ENCODE assay signal across 1 cellular context in the genomic region with DNA sequence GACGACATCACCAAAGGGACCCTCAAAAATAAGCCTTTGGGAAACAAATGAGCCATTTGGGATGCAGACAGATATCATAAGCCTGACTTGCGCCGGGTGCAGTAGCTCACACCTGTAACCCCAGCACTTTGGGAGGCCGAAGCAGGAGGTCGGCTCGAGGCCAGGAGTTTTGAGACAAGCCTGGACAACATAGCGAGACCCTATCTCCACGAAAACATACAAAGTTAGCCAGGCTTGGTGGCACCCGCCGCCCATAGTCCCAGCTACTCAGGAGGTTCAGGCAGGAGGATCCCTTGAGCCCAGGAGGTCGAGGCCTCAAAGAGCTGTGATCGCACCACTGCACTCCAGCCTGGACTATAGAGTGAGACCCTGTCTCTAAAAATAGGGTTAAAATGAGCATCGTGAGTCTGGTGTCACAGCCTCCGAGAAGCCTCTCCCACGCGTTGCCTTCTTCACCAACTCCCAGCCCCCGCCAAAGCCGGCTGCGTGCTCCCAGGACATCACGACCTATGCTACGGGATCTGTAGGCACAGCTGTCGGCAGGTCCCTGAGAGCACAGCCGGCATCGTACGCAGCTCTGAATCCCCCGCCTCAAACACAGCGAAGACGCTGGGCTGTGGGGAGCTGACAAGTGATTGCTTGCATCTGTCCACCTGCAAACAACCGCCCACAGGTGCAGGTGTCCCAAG.
TF ChIP-seq lines count a peak whose summit lies in the region.

No MANE protein-coding gene starts in this region.

TF ChIP-seq in HepG2, 621 proteins besides CTCF, POLR2A, EP300 and RAD21:
- peak; percentile 59; the same call in 1 of the 2 replicates for TF ChIP-seq ZNF121 (CRISPR knock-in tag; IDR thresholded peaks at IDR 0.05)
- TF ChIP-seq ZNF274 (CRISPR knock-in tag; IDR thresholded peaks at IDR 0.05): 0 out of 2 replicates have a peak, but pooled peaks have one; percentile 19
- peak; percentile 61; the same call in 1 of the 2 replicates for TF ChIP-seq ZBTB38 (CRISPR knock-in tag; IDR thresholded peaks at IDR 0.05)
- no peak for TF ChIP-seq ATAD3A (CRISPR knock-in tag; IDR thresholded peaks at IDR 0.05)
